Comparison of ENCODE assay signal across 1 cellular context in genomic region chr21:37631319-37632117, GRCh38.
TF ChIP-seq lines count a peak whose summit lies in the region.

No MANE protein-coding gene starts in this region.

TF ChIP-seq in GM12878, 131 proteins besides CTCF, POLR2A, EP300 and RAD21 (continued from another document):
- no peak for TF ChIP-seq E2F8 (IDR thresholded peaks at IDR 0.05; ENCODE audit: low read depth, partially characterized antibody)
- peak; percentile 29 to 35; a peak in 1 of 4 replicates for TF ChIP-seq BHLHE40 (IDR thresholded peaks at IDR 0.05; ENCODE audit: borderline replicate concordance in 1 of 2, low read depth in 2 of 2, low read length in 1 of 2)
- no peak for TF ChIP-seq REST (IDR thresholded peaks at IDR 0.05; ENCODE audit: low read depth, low read length)
- TF ChIP-seq ZNF217 (IDR thresholded peaks at IDR 0.05) = no peak
- TF ChIP-seq MEF2B (IDR thresholded peaks at IDR 0.05; ENCODE audit: partially characterized antibody, poor library complexity, severe bottlenecking) = peak; percentile 35
- no peak for TF ChIP-seq ZNF592 (IDR thresholded peaks at IDR 0.05)
- TF ChIP-seq ATF7 (IDR thresholded peaks at IDR 0.05; ENCODE audit: low read depth) = peak; percentile 59
- TF ChIP-seq ZNF24 (IDR thresholded peaks at IDR 0.05) = no peak
- 0 out of 2 replicates have a peak, but pooled peaks have one; percentile 36 for TF ChIP-seq MLLT1 (IDR thresholded peaks at IDR 0.05)
- no peak for TF ChIP-seq HDAC6 (IDR thresholded peaks at IDR 0.05; ENCODE audit: unreplicated experiment)
- no peak for TF ChIP-seq PKNOX1 (IDR thresholded peaks at IDR 0.05)
- no peak for TF ChIP-seq KDM1A (IDR thresholded peaks at IDR 0.05; ENCODE audit: borderline replicate concordance)
- TF ChIP-seq NR2F1 (conservative IDR thresholded peaks at IDR 0.05) = no peak; the same call in 1 of the 2 replicates
- no peak for TF ChIP-seq SIN3A (IDR thresholded peaks at IDR 0.05; ENCODE audit: low read depth, low read length)
- TF ChIP-seq ZZZ3 (IDR thresholded peaks at IDR 0.05; ENCODE audit: control insufficient read depth, insufficient read length, low read depth) = no peak
- TF ChIP-seq HDGF (IDR thresholded peaks at IDR 0.05) = no peak
- 0 out of 2 replicates have a peak, but pooled peaks have one; percentile 17 for TF ChIP-seq TAF1 (IDR thresholded peaks at IDR 0.05; ENCODE audit: borderline replicate concordance, low read depth, low read length)
- TF ChIP-seq CHD2 (IDR thresholded peaks at IDR 0.05; ENCODE audit: borderline replicate concordance, low read depth, low read length) = no peak
- no peak for TF ChIP-seq BCLAF1 (IDR thresholded peaks at IDR 0.05)
- TF ChIP-seq CEBPZ (IDR thresholded peaks at IDR 0.05; ENCODE audit: low read depth, low read length) = no peak
- no peak for TF ChIP-seq SP1 (IDR thresholded peaks at IDR 0.05; ENCODE audit: low read depth, low read length)
- TF ChIP-seq CBFB (IDR thresholded peaks at IDR 0.05; ENCODE audit: low read depth) = no peak
- TF ChIP-seq USF2 (IDR thresholded peaks at IDR 0.05; ENCODE audit: borderline replicate concordance, low read depth, low read length) = no peak
- no peak for TF ChIP-seq ZNF274 (IDR thresholded peaks at IDR 0.05; ENCODE audit: insufficient read depth, insufficient read length)
- peak; percentile 97 for TF ChIP-seq RELA (IDR thresholded peaks at IDR 0.05; ENCODE audit: borderline replicate concordance, partially characterized antibody)
- no peak for TF ChIP-seq RBBP5 (conservative IDR thresholded peaks at IDR 0.05)
- TF ChIP-seq EED (IDR thresholded peaks at IDR 0.05; ENCODE audit: low read depth) = peak; percentile 95
- peak; percentile 47 for TF ChIP-seq JUNB (IDR thresholded peaks at IDR 0.05)
- no peak for TF ChIP-seq ATF2 (IDR thresholded peaks at IDR 0.05; ENCODE audit: low read length)
- TF ChIP-seq ESRRA (IDR thresholded peaks at IDR 0.05; ENCODE audit: low read length) = no peak
- no peak for TF ChIP-seq FOXK2 (IDR thresholded peaks at IDR 0.05)
- TF ChIP-seq ZNF207 (IDR thresholded peaks at IDR 0.05; ENCODE audit: borderline replicate concordance) = no peak
- peak; percentile 70 for TF ChIP-seq FOXM1 (IDR thresholded peaks at IDR 0.05; ENCODE audit: low read depth, low read length)
- no peak for TF ChIP-seq SUZ12 (IDR thresholded peaks at IDR 0.05; ENCODE audit: unreplicated experiment)
